Comparison of ENCODE assay signal across 3 cellular contexts in the genomic region with DNA sequence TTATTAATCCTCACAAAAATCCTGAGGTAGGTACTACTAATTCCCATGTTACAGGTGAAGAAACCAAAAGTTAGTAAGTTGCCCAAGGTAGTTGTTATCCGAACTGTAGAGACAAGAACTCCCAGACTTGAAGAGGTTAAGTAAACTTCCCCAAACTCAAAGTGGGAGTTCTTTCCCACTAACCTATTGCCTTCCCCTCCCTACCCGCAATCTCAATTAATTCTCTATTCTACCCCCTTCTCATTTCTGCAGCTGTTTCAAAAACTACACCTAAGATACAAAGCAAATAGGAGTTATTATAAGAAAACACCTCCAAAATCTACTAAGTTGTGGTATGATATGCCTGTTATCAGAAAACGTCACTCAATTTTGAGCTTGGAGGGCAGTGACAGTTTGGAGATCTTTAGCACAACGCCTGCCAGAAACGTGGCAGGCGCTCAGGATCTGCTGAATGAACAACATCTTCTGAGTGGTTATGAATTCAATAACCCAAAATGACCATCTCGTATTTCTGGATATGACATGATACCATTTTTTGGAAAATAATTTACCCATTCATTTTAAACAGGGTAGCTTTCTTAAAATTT.
TF ChIP-seq lines count a peak whose summit lies in the region.

No MANE protein-coding gene starts in this region.

TF ChIP-seq in A549, 52 proteins besides CTCF, POLR2A, EP300 and RAD21:
- no peak for TF ChIP-seq NFE2L2 (conservative IDR thresholded peaks at IDR 0.05; ENCODE audit: low read length)

TF ChIP-seq in HEK293, 187 proteins besides CTCF, POLR2A, EP300 and RAD21 (continued from another document):
- TF ChIP-seq ZNF664 (tag by site-specific recombination; IDR thresholded peaks at IDR 0.05) (peak; percentile 68; the same call in 1 of the 2 replicates), ZNF114 (tag by site-specific recombination; IDR thresholded peaks at IDR 0.05) (no peak)
- TF ChIP-seq, protein P1, sequence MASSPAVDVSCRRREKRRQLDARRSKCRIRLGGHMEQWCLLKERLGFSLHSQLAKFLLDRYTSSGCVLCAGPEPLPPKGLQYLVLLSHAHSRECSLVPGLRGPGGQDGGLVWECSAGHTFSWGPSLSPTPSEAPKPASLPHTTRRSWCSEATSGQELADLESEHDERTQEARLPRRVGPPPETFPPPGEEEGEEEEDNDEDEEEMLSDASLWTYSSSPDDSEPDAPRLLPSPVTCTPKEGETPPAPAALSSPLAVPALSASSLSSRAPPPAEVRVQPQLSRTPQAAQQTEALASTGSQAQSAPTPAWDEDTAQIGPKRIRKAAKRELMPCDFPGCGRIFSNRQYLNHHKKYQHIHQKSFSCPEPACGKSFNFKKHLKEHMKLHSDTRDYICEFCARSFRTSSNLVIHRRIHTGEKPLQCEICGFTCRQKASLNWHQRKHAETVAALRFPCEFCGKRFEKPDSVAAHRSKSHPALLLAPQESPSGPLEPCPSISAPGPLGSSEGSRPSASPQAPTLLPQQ (tag by site-specific recombination; IDR thresholded peaks at IDR 0.05) = no peak

TF ChIP-seq in K562, 482 proteins besides CTCF, POLR2A, EP300 and RAD21:
- TF ChIP-seq, protein P2, sequence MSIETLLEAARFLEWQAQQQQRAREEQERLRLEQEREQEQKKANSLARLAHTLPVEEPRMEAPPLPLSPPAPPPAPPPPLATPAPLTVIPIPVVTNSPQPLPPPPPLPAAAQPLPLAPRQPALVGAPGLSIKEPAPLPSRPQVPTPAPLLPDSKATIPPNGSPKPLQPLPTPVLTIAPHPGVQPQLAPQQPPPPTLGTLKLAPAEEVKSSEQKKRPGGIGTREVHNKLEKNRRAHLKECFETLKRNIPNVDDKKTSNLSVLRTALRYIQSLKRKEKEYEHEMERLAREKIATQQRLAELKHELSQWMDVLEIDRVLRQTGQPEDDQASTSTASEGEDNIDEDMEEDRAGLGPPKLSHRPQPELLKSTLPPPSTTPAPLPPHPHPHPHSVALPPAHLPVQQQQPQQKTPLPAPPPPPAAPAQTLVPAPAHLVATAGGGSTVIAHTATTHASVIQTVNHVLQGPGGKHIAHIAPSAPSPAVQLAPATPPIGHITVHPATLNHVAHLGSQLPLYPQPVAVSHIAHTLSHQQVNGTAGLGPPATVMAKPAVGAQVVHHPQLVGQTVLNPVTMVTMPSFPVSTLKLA (conservative IDR thresholded peaks at IDR 0.05) = 0 out of 4 replicates have a peak, but pooled peaks of 1 of the 2 experiments have one; percentile 20
- TF ChIP-seq RNF219 (CRISPR knock-in tag; IDR thresholded peaks at IDR 0.05) (no peak), ZNF311 (CRISPR knock-in tag; IDR thresholded peaks at IDR 0.05) (no peak), PKNOX1 (IDR thresholded peaks at IDR 0.05) (peak; percentile 76), ZBTB8A (IDR thresholded peaks at IDR 0.05; ENCODE audit: partially characterized antibody) (no peak), PPARD (CRISPR knock-in tag; IDR thresholded peaks at IDR 0.05) (no peak), MEIS2 (IDR thresholded peaks at IDR 0.05; ENCODE audit: partially characterized antibody) (peak; percentile 58), PBX2 (CRISPR knock-in tag; IDR thresholded peaks at IDR 0.05; ENCODE audit: low read depth) (no peak), PBX2 (tag; conservative IDR thresholded peaks at IDR 0.05; ENCODE audit: low read depth) (0 out of 2 replicates have a peak, but pooled peaks have one; percentile 10)
- TF ChIP-seq, protein P3, sequence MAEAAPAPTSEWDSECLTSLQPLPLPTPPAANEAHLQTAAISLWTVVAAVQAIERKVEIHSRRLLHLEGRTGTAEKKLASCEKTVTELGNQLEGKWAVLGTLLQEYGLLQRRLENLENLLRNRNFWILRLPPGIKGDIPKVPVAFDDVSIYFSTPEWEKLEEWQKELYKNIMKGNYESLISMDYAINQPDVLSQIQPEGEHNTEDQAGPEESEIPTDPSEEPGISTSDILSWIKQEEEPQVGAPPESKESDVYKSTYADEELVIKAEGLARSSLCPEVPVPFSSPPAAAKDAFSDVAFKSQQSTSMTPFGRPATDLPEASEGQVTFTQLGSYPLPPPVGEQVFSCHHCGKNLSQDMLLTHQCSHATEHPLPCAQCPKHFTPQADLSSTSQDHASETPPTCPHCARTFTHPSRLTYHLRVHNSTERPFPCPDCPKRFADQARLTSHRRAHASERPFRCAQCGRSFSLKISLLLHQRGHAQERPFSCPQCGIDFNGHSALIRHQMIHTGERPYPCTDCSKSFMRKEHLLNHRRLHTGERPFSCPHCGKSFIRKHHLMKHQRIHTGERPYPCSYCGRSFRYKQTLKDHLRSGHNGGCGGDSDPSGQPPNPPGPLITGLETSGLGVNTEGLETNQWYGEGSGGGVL (CRISPR knock-in tag; IDR thresholded peaks at IDR 0.05) = no peak
TF ChIP-seq in K562: peak in this region for 4.
